In genomic region chr6:125866433-125866832, GRCh38 we compare ENCODE assay signal across 17 cellular contexts.
"Had no signal": no experiment of that assay in that cellular context is flagged by ENCODE, and none has a peak within 500 bp of the region (broad histone marks: within the 10 kb centered on the region; RNA-seq: fewer than 3 reads in every experiment).

No MANE protein-coding gene starts in this region.

- ATAC-seq: activated CD4-positive, alpha-beta T cell treated with anti-CD3 and anti-CD28 coated beads for 36 hours; activated naive CD4-positive, alpha-beta T cell treated with anti-CD3 and anti-CD28 coated beads, Interleukin-2, amount 50 U/mL, for 72 hours; stimulated activated memory B cell treated with anti-CD40 and anti-IgM and Interleukin-4, amounts not matched to agents 10 μg/mL and 1 μg/mL and 100 μg/mL, for 72 hours had no signal

- H3K27ac ChIP-seq: cardiac muscle cell, colonic mucosa, left ventricle myocardium inferior, spleen, thoracic aorta had no signal

- H3K27me3 ChIP-seq: cardiac muscle cell, colonic mucosa, spleen, upper lobe of left lung had no signal

- H3K9me3 ChIP-seq: colonic mucosa, left ventricle myocardium inferior, spleen, thoracic aorta, upper lobe of left lung had no signal

- DNase-seq: activated CD4-positive, alpha-beta T cell treated with anti-CD3 and anti-CD28 coated beads for 36 hours; activated CD4-positive, alpha-beta T cell treated with anti-CD3 and anti-CD28 coated beads, Interleukin-2, amount 50 U/mL, for 48 hours; activated gamma-delta T cell treated with Interleukin-2 at 50 U/mL for 16 hours; activated T-cell treated with anti-CD3 and anti-CD28 coated beads for 4 hours; colonic mucosa; erythroblast; left ventricle myocardium inferior; occipital lobe; posterior cingulate gyrus; retina; spleen; stimulated activated CD4-positive, alpha-beta T cell treated with anti-CD3 and anti-CD28 coated beads, Interleukin-4, amount 100 ng/mL, for 4 hours; upper lobe of left lung had no signal

- H3K4me3 ChIP-seq: cardiac muscle cell, colonic mucosa, left ventricle myocardium inferior, spleen, thoracic aorta, upper lobe of left lung had no signal

- H3K4me1 ChIP-seq: colonic mucosa, spleen had no signal

- H3K36me3 ChIP-seq: cardiac muscle cell, colonic mucosa, left ventricle myocardium inferior, thoracic aorta, upper lobe of left lung had no signal
